ENCODE assay signal across 28 cellular contexts in genomic region chr10:12165992-12166775, GRCh38. TPM values are rescaled to one million over a fixed set of nuclear protein-coding genes. Genes with fewer than 3 reads are reported as not detected.
A peak's percentile ranks its signal among the peaks of the same experiment; 100 is the strongest.
DNase-seq lines count a peak whose midpoint lies in the region; ATAC-seq and TF ChIP-seq lines count a peak whose summit lies in the region.
"Had no signal": no experiment of that assay in that cellular context is flagged by ENCODE, and none has a peak within 500 bp of the region (broad histone marks: within the 10 kb centered on the region; RNA-seq: fewer than 3 reads in every experiment).

No MANE protein-coding gene starts in this region.

- no peaks in the 10 kb centered on the region for H3K9me3 ChIP-seq in CD8-positive, alpha-beta T cell (ENCODE audit: low read length)
- H3K9me3 ChIP-seq: neutrophil, prostate gland, thoracic aorta, vagina had no signal

- POLR2A ChIA-PET in CD8-positive, alpha-beta T cell (lab: Charles Lee): no interaction called here

- H3K27ac ChIP-seq in CD8-positive, alpha-beta T cell (ENCODE audit: low read depth, low read length): no peak overlapping the region
- H3K27ac ChIP-seq: brain microvascular endothelial cell, neutrophil, prostate gland, thoracic aorta, vagina, VCaP had no signal

- intact Hi-C loops in CD8-positive, alpha-beta T cell (cut with DNase I, micrococcal nuclease): no loop called here

- H3K36me3 ChIP-seq in CD8-positive, alpha-beta T cell (ENCODE audit: insufficient read depth, low read length): peaks cover 24% of the 10 kb centered on the region

- no peaks in the 10 kb centered on the region for H3K9me3 Mint-ChIP-seq in activated T-cell treated with anti-CD3 and anti-CD28 coated beads, Interleukin-2, amount 50 U/mL, for 72 hours
- H3K9me3 Mint-ChIP-seq in activated T-cell treated with anti-CD3 and anti-CD28 coated beads, Interleukin-2, amount 50 U/mL, for 4 hours: no peaks in the 10 kb centered on the region
- no peaks in the 10 kb centered on the region for H3K9me3 Mint-ChIP-seq in CD8-positive, alpha-beta T cell
- no peaks in the 10 kb centered on the region for H3K9me3 Mint-ChIP-seq in effector memory CD8-positive, alpha-beta T cell
- H3K9me3 Mint-ChIP-seq: CD4-positive, alpha-beta memory T cell; IgD-negative memory B cell had no signal

- H3K27ac Mint-ChIP-seq in activated T-cell treated with anti-CD3 and anti-CD28 coated beads, Interleukin-2, amount 50 U/mL, for 72 hours: peak overlapping the region; percentile 65
- H3K27ac Mint-ChIP-seq in CD8-positive, alpha-beta T cell: peak overlapping the region; percentile 35
- H3K27ac Mint-ChIP-seq in effector memory CD8-positive, alpha-beta T cell: peak overlapping the region; percentile 62 to 70
- H3K27ac Mint-ChIP-seq: IgD-negative memory B cell had no signal

- no peak for TF ChIP-seq CTCF in CD8-positive, alpha-beta T cell (IDR thresholded peaks at IDR 0.05)

- H3K4me3 ChIP-seq in CD8-positive, alpha-beta T cell (ENCODE audit: low read depth, low read length): no peak overlapping the region
- H3K4me3 ChIP-seq: prostate gland, thoracic aorta, vagina had no signal

- H3K4me3 Mint-ChIP-seq in activated T-cell treated with anti-CD3 and anti-CD28 coated beads, Interleukin-2, amount 50 U/mL, for 72 hours: no peak overlapping the region
- no peak overlapping the region for H3K4me3 Mint-ChIP-seq in activated T-cell treated with anti-CD3 and anti-CD28 coated beads, Interleukin-2, amount 50 U/mL, for 4 hours
- no peak overlapping the region for H3K4me3 Mint-ChIP-seq in CD8-positive, alpha-beta T cell
- H3K4me3 Mint-ChIP-seq in effector memory CD8-positive, alpha-beta T cell: no peak overlapping the region
- H3K4me3 Mint-ChIP-seq: CD4-positive, alpha-beta memory T cell; IgD-negative memory B cell had no signal

- H3K4me1 ChIP-seq in CD8-positive, alpha-beta T cell (ENCODE audit: insufficient read depth, low read length): no peaks in the 10 kb centered on the region
- H3K4me1 ChIP-seq: prostate gland, vagina had no signal

- H3K36me3 Mint-ChIP-seq in activated T-cell treated with anti-CD3 and anti-CD28 coated beads, Interleukin-2, amount 50 U/mL, for 72 hours (ENCODE audit: insufficient read depth in 2 of 2): peaks cover 11 to 36% of the 10 kb centered on the region in 2 donors
- peaks cover 51% of the 10 kb centered on the region for H3K36me3 Mint-ChIP-seq in activated T-cell treated with anti-CD3 and anti-CD28 coated beads, Interleukin-2, amount 50 U/mL, for 4 hours (ENCODE audit: insufficient read depth)
- peaks cover 79% of the 10 kb centered on the region for H3K36me3 Mint-ChIP-seq in CD8-positive, alpha-beta T cell
- peaks cover 64% of the 10 kb centered on the region for H3K36me3 Mint-ChIP-seq in effector memory CD8-positive, alpha-beta T cell (ENCODE audit: insufficient read depth)

- no peaks in the 10 kb centered on the region for H3K27me3 ChIP-seq in CD8-positive, alpha-beta T cell (ENCODE audit: insufficient read depth, low read length)
- H3K27me3 ChIP-seq: brain microvascular endothelial cell, vagina had no signal

- no peaks in the 10 kb centered on the region for H3K4me1 Mint-ChIP-seq in activated T-cell treated with anti-CD3 and anti-CD28 coated beads, Interleukin-2, amount 50 U/mL, for 72 hours (ENCODE audit: low read depth)
- no peaks in the 10 kb centered on the region for H3K4me1 Mint-ChIP-seq in activated T-cell treated with anti-CD3 and anti-CD28 coated beads, Interleukin-2, amount 50 U/mL, for 4 hours (ENCODE audit: low read depth)
- no peaks in the 10 kb centered on the region for H3K4me1 Mint-ChIP-seq in CD8-positive, alpha-beta T cell (ENCODE audit: low read depth)
- no peaks in the 10 kb centered on the region for H3K4me1 Mint-ChIP-seq in effector memory CD8-positive, alpha-beta T cell (ENCODE audit: low read depth in 2 of 2)
- H3K4me1 Mint-ChIP-seq: CD4-positive, alpha-beta memory T cell; IgD-negative memory B cell had no signal

- DNase-seq in activated T-cell treated with anti-CD3 and anti-CD28 coated beads, Interleukin-2, amount 50 U/mL, for 72 hours: no peak
- no peak for DNase-seq in activated T-cell treated with anti-CD3 and anti-CD28 coated beads, Interleukin-2, amount 50 U/mL, for 4 hours
- DNase-seq in CD8-positive, alpha-beta T cell: no peak
- no peak for DNase-seq in effector memory CD8-positive, alpha-beta T cell
- DNase-seq in pons (ENCODE audit: low spot score) (peak; percentile 20), NCI-H187 treated with DMSO at 0.1 percent for 48 hours (lab: John Stamatoyannopoulos, UW) (no peak), 8988T (no peak)
- no peak for DNase-seq in stimulated activated naive CD4-positive, alpha-beta T cell treated with Interleukin-2 at 50 U/mL for 16 hours (lab: John Stamatoyannopoulos, UW)
- DNase-seq: activated CD4-positive, alpha-beta T cell treated with anti-CD3 and anti-CD28 coated beads for 4 hours; activated naive CD4-positive, alpha-beta T cell; activated T-cell treated with anti-CD3 and anti-CD28 coated beads, Interleukin-2, amount 50 U/mL, for 1 hour; AML-193; amniotic stem cell; brain microvascular endothelial cell; CD4-positive, alpha-beta memory T cell; hypothalamus; left cardiac atrium; mesenchymal stem cell; NCI-H146; NCI-H446 treated with DMSO at 0.1 percent for 48 hours; stimulated activated CD4-positive, alpha-beta T cell treated with anti-CD3 and anti-CD28 coated beads, Interleukin-4, amount 100 ng/mL, for 4 hours; T1000 had no signal

- H3K27me3 Mint-ChIP-seq in activated T-cell treated with anti-CD3 and anti-CD28 coated beads, Interleukin-2, amount 50 U/mL, for 72 hours (ENCODE audit: low read depth): no peaks in the 10 kb centered on the region
- H3K27me3 Mint-ChIP-seq in activated T-cell treated with anti-CD3 and anti-CD28 coated beads, Interleukin-2, amount 50 U/mL, for 4 hours (ENCODE audit: low read depth): no peaks in the 10 kb centered on the region
- no peaks in the 10 kb centered on the region for H3K27me3 Mint-ChIP-seq in CD8-positive, alpha-beta T cell (ENCODE audit: low read depth)
- no peaks in the 10 kb centered on the region for H3K27me3 Mint-ChIP-seq in effector memory CD8-positive, alpha-beta T cell
- H3K27me3 Mint-ChIP-seq: CD4-positive, alpha-beta memory T cell; IgD-negative memory B cell had no signal

- ATAC-seq in activated T-cell treated with anti-CD3 and anti-CD28 coated beads, Interleukin-2, amount 50 U/mL, for 72 hours (replicated peaks in 1 of 2): no peak
- ATAC-seq in activated T-cell treated with anti-CD3 and anti-CD28 coated beads, Interleukin-2, amount 50 U/mL, for 4 hours: no peak
- ATAC-seq in CD8-positive, alpha-beta T cell: no peak
- ATAC-seq in effector memory CD8-positive, alpha-beta T cell (replicated peaks): no peak

- CTCF ChIA-PET in CD8-positive, alpha-beta T cell (lab: Charles Lee): no interaction called here

RNA-seq across cellular contexts. Expression of gene NUDT5, which starts 29.5 kb away (rescaled TPM):
- 10 to 100 TPM; 79.3 to 94.7 TPM for total RNA-seq in activated T-cell treated with anti-CD3 and anti-CD28 coated beads, Interleukin-2, amount 50 U/mL, for 72 hours
- 100 to 1,000 TPM; 104 to 109 (median 105) TPM for total RNA-seq in activated T-cell treated with anti-CD3 and anti-CD28 coated beads, Interleukin-2, amount 50 U/mL, for 4 hours
- 10 to 100 TPM; 12.1 to 13.6 TPM for total RNA-seq in CD8-positive, alpha-beta T cell

RNA-seq across cellular contexts. Expression of gene CDC123, which starts 29.8 kb away (rescaled TPM):
- 10 to 100 TPM; 84.6 to 85.4 TPM for total RNA-seq in activated T-cell treated with anti-CD3 and anti-CD28 coated beads, Interleukin-2, amount 50 U/mL, for 72 hours
- 100 to 1,000 TPM; 155 to 187 (median 158) TPM for total RNA-seq in activated T-cell treated with anti-CD3 and anti-CD28 coated beads, Interleukin-2, amount 50 U/mL, for 4 hours
- 10 to 100 TPM; 45.3 to 55.0 TPM for total RNA-seq in CD8-positive, alpha-beta T cell

RNA-seq across cellular contexts. Expression of gene SEC61A2, which starts 36.7 kb away (rescaled TPM):
- 10 to 100 TPM; 20.3 to 20.9 TPM for total RNA-seq in activated T-cell treated with anti-CD3 and anti-CD28 coated beads, Interleukin-2, amount 50 U/mL, for 72 hours
- total RNA-seq in activated T-cell treated with anti-CD3 and anti-CD28 coated beads, Interleukin-2, amount 50 U/mL, for 4 hours: 1 to 10 TPM; 6.3 to 9.5 (median 9.4) TPM
- total RNA-seq in CD8-positive, alpha-beta T cell: 10 to 100 TPM; 10.2 to 14.5 TPM

Comparison
In these comparisons a context has a peak if more than half of its experiments do, and no peak if none do; other contexts are left out.
1. RNA of gene NUDT5, which starts 29.5 kb away (total RNA-seq): 104 to 109 TPM in activated T-cell treated with anti-CD3 and anti-CD28 coated beads, Interleukin-2, amount 50 U/mL, for 4 hours and 79.3 to 94.7 TPM in activated T-cell treated with anti-CD3 and anti-CD28 coated beads, Interleukin-2, amount 50 U/mL, for 72 hours; 12.1 to 13.6 TPM in CD8-positive, alpha-beta T cell; every median in the first group is over 4 times any median in the second.
2. Peak in every context shown above with its lines, with median percentiles within 50 percentile points of each other: H3K27ac Mint-ChIP-seq.